Comparison of ENCODE assay signal across 8 cellular contexts in the genomic region with DNA sequence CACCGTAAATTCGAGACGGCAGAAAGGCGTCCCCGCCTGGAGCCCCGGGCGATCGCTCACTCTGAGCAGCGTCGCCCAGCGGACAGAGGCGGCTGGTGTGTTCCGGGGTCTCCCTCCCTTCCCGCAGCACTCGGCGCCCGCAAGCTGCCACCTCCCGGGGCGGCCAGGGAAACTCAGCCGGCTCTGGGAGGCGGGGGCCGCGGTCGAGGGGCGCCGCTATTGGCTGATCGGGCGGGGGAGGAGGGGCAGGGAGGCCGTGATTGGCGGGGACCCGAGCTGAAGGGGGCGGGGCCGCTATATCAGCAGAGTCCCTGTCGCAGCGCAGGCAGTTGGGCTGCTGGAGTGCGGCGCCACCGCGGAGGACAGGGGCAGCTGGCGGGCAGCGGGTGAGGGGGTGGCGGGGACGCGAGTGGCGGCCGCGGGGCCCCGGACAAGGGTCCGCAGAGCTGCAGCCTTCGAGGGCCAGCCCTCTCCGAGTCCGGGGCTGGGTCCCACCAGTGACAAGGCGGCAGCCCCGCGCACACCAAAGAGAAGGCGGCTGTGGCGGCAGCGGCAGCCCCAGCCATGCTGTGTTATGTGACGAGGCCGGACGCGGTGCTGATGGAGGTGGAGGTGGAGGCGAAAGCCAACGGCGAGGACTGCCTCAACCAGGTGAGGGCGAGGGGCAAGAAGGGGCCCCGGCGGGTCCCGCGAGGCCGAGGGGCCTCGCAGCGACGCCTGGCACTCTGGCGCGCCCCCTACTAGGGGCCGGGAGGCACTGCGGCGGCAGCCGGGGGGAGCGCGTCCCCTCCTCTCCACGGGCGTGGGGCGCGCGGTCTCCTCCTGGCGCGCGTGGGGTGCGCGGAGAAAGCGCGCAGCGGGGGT. TPM values are rescaled to one million over a fixed set of nuclear protein-coding genes. Genes with fewer than 3 reads are reported as not detected.
DNase-seq lines count a peak whose midpoint lies in the region; ATAC-seq and TF ChIP-seq lines count a peak whose summit lies in the region.

Gene MYLIP, plus strand, starts transcription at position 328 of the 864 bp plus-strand sequence. Its CDS starts 237 bp downstream, at position 565.

- intact Hi-C loops in T-helper 1 cell treated with Interleukin-12 subunit alpha and Interleukin-12 subunit beta and Interleukin-4 antibody, amounts not matched to agents 30 ng/mL and 1 ng/mL, for 36 hours (cut with micrococcal nuclease): loop anchor here (1.0 to 2.0 kb wide), 5 partner anchors 7 to 466 kb away; partner anchors contain the start of genes DTNBP1 and GMPR
- intact Hi-C loops in left ventricle myocardium inferior (cut with micrococcal nuclease): no loop called here
- intact Hi-C loops in upper lobe of right lung (cut with DNase I): no loop called here

- no peaks in the 10 kb centered on the region for H3K9me3 Mint-ChIP-seq in progenitor cell of endocrine pancreas (ENCODE audit: low read depth)

- H3K27me3 ChIP-seq in left ventricle myocardium inferior (ENCODE audit: low read depth): no peaks in the 10 kb centered on the region
- no peaks in the 10 kb centered on the region for H3K27me3 ChIP-seq in upper lobe of right lung

- ATAC-seq in GM18498 (IDR thresholded peaks at IDR 0.05; ENCODE audit: unreplicated experiment) (peak; percentile 83), HG02885 (IDR thresholded peaks at IDR 0.05; ENCODE audit: poor library complexity, unreplicated experiment) (peak; percentile 79), upper lobe of right lung (peak; percentile 98)

- peak within 1 kb of the TSS; percentile 97 for H3K4me3 Mint-ChIP-seq in progenitor cell of endocrine pancreas (ENCODE audit: low read depth)

- H3K4me3 ChIP-seq in left ventricle myocardium inferior (peak within 1 kb of the TSS; percentile 100), upper lobe of right lung (peak within 1 kb of the TSS; percentile 94)

- peaks cover 36% of the 10 kb centered on the region for H3K4me1 Mint-ChIP-seq in progenitor cell of endocrine pancreas (ENCODE audit: low read depth)

- H3K27ac ChIP-seq in left ventricle myocardium inferior (replicated peaks): peak within 1 kb of the TSS; percentile 99
- peak within 1 kb of the TSS; percentile 95 for H3K27ac ChIP-seq in upper lobe of right lung

- H3K36me3 ChIP-seq in left ventricle myocardium inferior (no peaks in the 10 kb centered on the region), upper lobe of right lung (no peaks in the 10 kb centered on the region)

- peaks cover 13% of the 10 kb centered on the region for H3K36me3 Mint-ChIP-seq in progenitor cell of endocrine pancreas (ENCODE audit: insufficient read depth)

- TF ChIP-seq CTCF in left ventricle myocardium inferior (IDR thresholded peaks at IDR 0.05; ENCODE audit: borderline replicate concordance): peak; percentile 79
- peak; percentile 69 for TF ChIP-seq CTCF in progenitor cell of endocrine pancreas (IDR thresholded peaks at IDR 0.05; ENCODE audit: unreplicated experiment)
- peak; percentile 65 for TF ChIP-seq CTCF in upper lobe of right lung (IDR thresholded peaks at IDR 0.05)

- peak within 1 kb of the TSS; percentile 95 for H3K27ac Mint-ChIP-seq in progenitor cell of endocrine pancreas

- H3K27me3 Mint-ChIP-seq in progenitor cell of endocrine pancreas: peaks cover 14% of the 10 kb centered on the region

- H3K9me3 ChIP-seq in left ventricle myocardium inferior (replicated peaks): no peaks in the 10 kb centered on the region
- H3K9me3 ChIP-seq in upper lobe of right lung: no peaks in the 10 kb centered on the region

- peaks cover 65% of the 10 kb centered on the region for H3K4me1 ChIP-seq in left ventricle myocardium inferior
- peaks cover 29% of the 10 kb centered on the region for H3K4me1 ChIP-seq in upper lobe of right lung

- DNase-seq in NCI-H1694 (lab: John Stamatoyannopoulos, UW) (peak; percentile 87), amniotic stem cell (lab: John Stamatoyannopoulos, UW) (peak; percentile 93), left ventricle myocardium inferior (peak; percentile 99), progenitor cell of endocrine pancreas (ENCODE audit: low spot score, unreplicated experiment) (peak; percentile 99), upper lobe of right lung (peak; percentile 99)

RNA-seq across cellular contexts. Expression of gene MYLIP, which starts in this region (rescaled TPM):
- total RNA-seq in T-helper 1 cell treated with Interleukin-12 subunit alpha and Interleukin-12 subunit beta and Interleukin-4 antibody, amounts not matched to agents 30 ng/mL and 1 ng/mL, for 36 hours: 20.2 and 21.1 TPM in 2 replicates
- 13.5 TPM for total RNA-seq in left ventricle myocardium inferior
- total RNA-seq in progenitor cell of endocrine pancreas: 59.0 and 81.1 TPM in 2 replicates
- 39.5 TPM for total RNA-seq in upper lobe of right lung

Comparison
In these comparisons a context has a peak if more than half of its experiments do, and no peak if none do; other contexts are left out.
1. Peak in every context shown above with its lines: DNase-seq, ATAC-seq, H3K4me3 ChIP-seq and H3K27ac ChIP-seq.